Comparison of ENCODE assay signal across 8 cellular contexts in the genomic region with DNA sequence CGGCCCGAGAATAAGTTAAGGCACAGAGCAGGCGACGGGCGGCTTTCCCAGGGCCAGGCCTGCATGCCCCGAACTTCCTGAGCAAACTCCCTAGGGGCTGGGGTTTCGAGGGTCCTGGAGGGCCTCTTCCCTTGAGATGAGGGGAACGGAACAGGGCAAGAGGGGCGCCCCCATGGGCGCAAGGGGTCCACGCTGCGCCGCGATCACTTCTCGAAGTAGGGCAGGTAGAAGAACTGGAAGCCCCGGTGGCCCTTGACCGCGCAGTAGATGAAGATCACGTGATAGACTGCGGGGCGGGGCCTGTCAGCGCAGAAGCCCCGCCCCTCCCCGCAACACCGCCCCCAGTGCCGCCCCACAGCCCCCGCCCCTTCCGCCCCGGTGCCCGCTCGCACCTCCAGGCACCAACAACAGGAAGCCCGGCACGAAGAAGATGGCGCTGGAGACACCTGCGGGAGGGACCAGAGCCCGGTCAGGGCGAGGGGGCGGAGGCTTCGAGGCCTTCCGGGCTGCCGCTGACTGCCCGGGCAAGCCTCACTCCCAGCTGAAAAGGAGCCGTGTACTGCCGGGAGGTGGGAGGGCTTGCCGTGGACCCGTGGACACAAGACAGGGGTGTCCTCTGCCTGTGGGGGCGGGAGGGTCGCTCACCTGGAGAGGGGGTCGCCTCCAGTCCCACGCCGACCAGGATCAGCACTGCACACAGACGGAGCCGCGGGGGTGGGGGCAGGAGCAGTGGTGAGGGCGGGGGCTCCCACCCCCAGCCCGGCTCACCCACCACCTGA. TPM values are rescaled to one million over a fixed set of nuclear protein-coding genes. Genes with fewer than 3 reads are reported as not detected.
DNase-seq lines count a peak whose midpoint lies in the region; ATAC-seq, FAIRE-seq and TF ChIP-seq lines count a peak whose summit lies in the region.

No MANE protein-coding gene starts in this region.

- ATAC-seq in GM21381 (IDR thresholded peaks at IDR 0.05; ENCODE audit: unreplicated experiment): peak; percentile 56

- CTCF ChIA-PET in RWPE1 (lab: Yijun Ruan, JAX): interaction anchor here (0.6 kb wide), 1 partner anchor 120 kb away, joined by 3 read pairs; no protein-coding TSS in a partner anchor

- H3K4me3 ChIP-seq in neutrophil (ENCODE audit: low read depth in 1 of 2, low read length in 1 of 2): peak overlapping the region; percentile 75 to 87

- FAIRE-seq in frontal cortex (lab: Jason Lieb, UNC): no peak

- DNase-seq in CD1c-positive myeloid dendritic cell (ENCODE audit: extremely low spot score): peak; percentile 90
- peak; percentile 89 for DNase-seq in KG1 (lab: John Stamatoyannopoulos, UW)
- DNase-seq in RWPE1 (ENCODE audit: low spot score): peak; percentile 90
- DNase-seq in activated gamma-delta T cell treated with Interleukin-2 at 50 U/mL for 16 hours: peak; percentile 95
- DNase-seq in frontal cortex (ENCODE audit: low spot score in 2 of 2): peak; percentile 84 to 92
- peak; percentile 25 for DNase-seq in stromal cell of bone marrow (ENCODE audit: low read depth)

- no peaks in the 10 kb centered on the region for H3K9me3 ChIP-seq in neutrophil

- POLR2A ChIA-PET in RWPE1 (lab: Yijun Ruan, JAX; ENCODE audit: low non-redundant PET): interaction anchor here (0.5 to 0.8 kb wide), 2 partner anchors 24 to 36 kb away, joined by 3 read pairs; partner anchors contain the start of gene RPS6KB2

- H3K27ac ChIP-seq in RWPE1 (peak overlapping the region; percentile 96), neutrophil (peak overlapping the region; percentile 95)

- no peaks in the 10 kb centered on the region for H3K36me3 ChIP-seq in neutrophil

- peaks cover 25 to 37% of the 10 kb centered on the region in 2 experiments for H3K4me1 ChIP-seq in neutrophil (ENCODE audit: control insufficient read depth in 1 of 2, insufficient read depth in 1 of 2, low read depth in 1 of 2, low read length in 1 of 2)

- no peaks in the 10 kb centered on the region for H3K27me3 ChIP-seq in neutrophil

- TF ChIP-seq CTCF in RWPE1 (conservative IDR thresholded peaks at IDR 0.05; ENCODE audit: low read depth): no peak
- no peak for TF ChIP-seq CTCF in neutrophil (IDR thresholded peaks at IDR 0.05)

RNA-seq across cellular contexts. Expression of gene TMEM134, which starts 4.5 kb away (rescaled TPM):
- total RNA-seq in frontal cortex: 17.5 TPM

RNA-seq across cellular contexts. Expression of gene CABP4, which starts 9.4 kb away (rescaled TPM):
- total RNA-seq in frontal cortex: not detected

RNA-seq across cellular contexts. Expression of gene GPR152, which starts 12.1 kb away (rescaled TPM):
- total RNA-seq in frontal cortex: not detected

RNA-seq across cellular contexts. Expression of gene AIP, which starts 18.2 kb away (rescaled TPM):
- total RNA-seq in frontal cortex: 89.3 TPM

RNA-seq across cellular contexts. Expression of gene CORO1B, which starts 21.3 kb away (rescaled TPM):
- 24.1 TPM for total RNA-seq in frontal cortex

Comparison
In these comparisons a context has a peak if more than half of its experiments do, and no peak if none do; other contexts are left out.
1. Peak in every context shown above with its lines: DNase-seq, ATAC-seq, H3K4me3 ChIP-seq and H3K27ac ChIP-seq.
2. DNase-seq: peak in every context shown above with its lines; median percentile 95 in activated gamma-delta T cell treated with Interleukin-2 at 50 U/mL for 16 hours; 90 in CD1c-positive myeloid dendritic cell; 90 in RWPE1; 89 in KG1; 88 in frontal cortex; 25 in stromal cell of bone marrow.